1 cellular context compared by ENCODE assay signal in genomic region chr19:5470264-5470671, GRCh38.
TF ChIP-seq lines count a peak whose summit lies in the region.

No MANE protein-coding gene starts in this region.

TF ChIP-seq in HepG2, 621 proteins besides CTCF, POLR2A, EP300 and RAD21 (continued from another document and continues in another):
- TF ChIP-seq GMEB1 (CRISPR knock-in tag; IDR thresholded peaks at IDR 0.05; ENCODE audit: borderline replicate concordance) (peak; percentile 30; the same call in 1 of the 2 replicates), THAP8 (CRISPR knock-in tag; IDR thresholded peaks at IDR 0.05; ENCODE audit: borderline replicate concordance) (no peak), ERF (CRISPR knock-in tag; IDR thresholded peaks at IDR 0.05) (0 out of 2 replicates have a peak, but pooled peaks have one; percentile 16), ZNF792 (CRISPR knock-in tag; IDR thresholded peaks at IDR 0.05) (0 out of 2 replicates have a peak, but pooled peaks have one; percentile 51), ZNF746 (CRISPR knock-in tag; IDR thresholded peaks at IDR 0.05) (0 out of 2 replicates have a peak, but pooled peaks have one; percentile 27), TSC22D2 (CRISPR knock-in tag; IDR thresholded peaks at IDR 0.05; ENCODE audit: borderline replicate concordance) (no peak), STAT5B (CRISPR knock-in tag; IDR thresholded peaks at IDR 0.05) (no peak), ZNF280D (CRISPR knock-in tag; IDR thresholded peaks at IDR 0.05) (peak; percentile 66; the same call in 1 of the 2 replicates), ZKSCAN5 (CRISPR knock-in tag; IDR thresholded peaks at IDR 0.05) (no peak), ZNF710 (CRISPR knock-in tag; IDR thresholded peaks at IDR 0.05; ENCODE audit: borderline replicate concordance) (0 out of 2 replicates have a peak, but pooled peaks have one; percentile 43), ZNF781 (CRISPR knock-in tag; IDR thresholded peaks at IDR 0.05; ENCODE audit: borderline replicate concordance, not compliant biosample characterization) (peak; percentile 57), TRIM22 (IDR thresholded peaks at IDR 0.05) (no peak), NR2F2 (IDR thresholded peaks at IDR 0.05; ENCODE audit: borderline replicate concordance, low read depth) (peak; percentile 84), LCORL (IDR thresholded peaks at IDR 0.05) (0 out of 2 replicates have a peak, but pooled peaks have one; percentile 20), LCORL (CRISPR knock-in tag; IDR thresholded peaks at IDR 0.05) (peak; percentile 88), ZFX (CRISPR knock-in tag; IDR thresholded peaks at IDR 0.05; ENCODE audit: low read depth) (peak; percentile 67), TGIF2 (CRISPR knock-in tag; IDR thresholded peaks at IDR 0.05) (no peak), SMC3 (IDR thresholded peaks at IDR 0.05; ENCODE audit: low read length) (no peak), BRF2 (CRISPR knock-in tag; IDR thresholded peaks at IDR 0.05) (no peak), NR2F1 (CRISPR knock-in tag; IDR thresholded peaks at IDR 0.05) (peak; percentile 26 to 44; a peak in 1 of 4 replicates), MED1 (CRISPR knock-in tag; IDR thresholded peaks at IDR 0.05) (peak; percentile 53), PRDM15 (CRISPR knock-in tag; IDR thresholded peaks at IDR 0.05) (no peak), HIVEP1 (CRISPR knock-in tag; IDR thresholded peaks at IDR 0.05) (no peak), KMT2A (CRISPR knock-in tag; IDR thresholded peaks at IDR 0.05) (no peak), RERE (CRISPR knock-in tag; IDR thresholded peaks at IDR 0.05; ENCODE audit: low read depth) (peak; percentile 85), NAIF1 (CRISPR knock-in tag; IDR thresholded peaks at IDR 0.05; ENCODE audit: borderline replicate concordance) (0 out of 2 replicates have a peak, but pooled peaks have one; percentile 46), ZNF784 (CRISPR knock-in tag; IDR thresholded peaks at IDR 0.05; ENCODE audit: borderline replicate concordance) (no peak), POGK (CRISPR knock-in tag; conservative IDR thresholded peaks at IDR 0.05) (peak; percentile 41; the same call in 1 of the 2 replicates), SP5 (CRISPR knock-in tag; IDR thresholded peaks at IDR 0.05; ENCODE audit: borderline replicate concordance, low read depth) (peak; percentile 96), SOX13 (IDR thresholded peaks at IDR 0.05) (no peak), SOX13 (CRISPR knock-in tag; conservative IDR thresholded peaks at IDR 0.05 in 1 of 2, IDR thresholded peaks at IDR 0.05 in 1 of 2) (peak in 1 of 2 experiments; percentile 75; a peak in 2 of 4 replicates), KDM2A (CRISPR knock-in tag; IDR thresholded peaks at IDR 0.05; ENCODE audit: borderline replicate concordance, low read depth) (no peak), THYN1 (CRISPR knock-in tag; IDR thresholded peaks at IDR 0.05; ENCODE audit: borderline replicate concordance, low read depth) (no peak), PITX1 (CRISPR knock-in tag; IDR thresholded peaks at IDR 0.05) (peak; percentile 90), HNRNPLL (IDR thresholded peaks at IDR 0.05; ENCODE audit: low read depth, low read length, poor library complexity, severe bottlenecking) (no peak)
